In the genomic region with DNA sequence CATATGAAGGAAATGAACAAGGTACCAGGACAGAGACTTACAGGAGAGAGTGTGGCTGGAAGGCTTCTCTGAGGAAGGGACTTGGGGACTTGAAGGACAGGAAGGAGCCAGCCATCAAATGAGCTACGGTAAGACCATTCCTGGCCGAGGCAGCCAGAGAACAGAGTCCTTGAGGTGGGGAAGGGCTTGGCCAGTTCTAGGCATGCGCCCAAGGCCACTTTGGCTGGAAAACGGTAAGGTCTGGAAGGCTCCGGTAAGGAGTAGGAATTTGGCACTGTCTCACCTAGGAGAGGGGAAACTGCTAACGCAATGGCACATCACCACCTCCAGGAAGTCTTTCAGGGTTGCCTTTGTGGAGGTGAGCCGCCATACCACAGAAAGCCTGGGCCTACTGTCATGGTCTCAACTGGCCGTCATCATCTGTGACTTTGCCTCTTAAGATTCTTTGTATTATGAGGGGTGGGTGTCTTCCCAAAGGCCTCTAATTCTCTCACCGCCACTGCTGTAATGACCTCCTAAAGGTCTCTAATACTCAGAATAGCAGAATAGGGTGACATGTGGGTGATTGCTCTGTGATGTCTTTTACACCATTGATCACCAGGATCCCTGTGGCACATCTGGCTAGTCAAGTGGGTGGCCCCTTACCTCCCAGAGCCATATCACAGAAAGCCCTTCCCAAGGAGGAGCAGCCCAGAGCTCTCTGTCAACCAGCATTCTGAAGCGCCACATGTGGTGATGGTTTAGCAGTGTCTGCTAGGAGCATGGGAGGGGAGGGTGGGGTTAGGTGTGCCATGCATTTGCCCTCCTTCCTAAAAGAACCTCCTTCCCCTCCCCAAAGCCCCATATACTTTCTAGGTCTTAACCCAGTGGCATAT, we compare ENCODE assay signal across 13 cellular contexts.
"Had no signal": no experiment of that assay in that cellular context is flagged by ENCODE, and none has a peak within 500 bp of the region (broad histone marks: within the 10 kb centered on the region; RNA-seq: fewer than 3 reads in every experiment).

No MANE protein-coding gene starts in this region.

- ATAC-seq: foreskin keratinocyte; stimulated activated effector memory CD8-positive, alpha-beta T cell treated with anti-CD3 and anti-CD28 coated beads, Interleukin-12 subunit alpha, Interleukin-12 subunit beta, amount 100 ng/mL, for 72 hours had no signal

- H3K27me3 ChIP-seq: foreskin keratinocyte, tibial nerve, vagina had no signal

- DNase-seq: cerebellar nuclear complex; effector CD8-positive, alpha-beta T cell; foreskin keratinocyte; kidney glomerular epithelial cell; stimulated activated CD4-positive, alpha-beta T cell treated with anti-CD3 and anti-CD28 coated beads, Interleukin-12 subunit alpha, Interleukin-12 subunit beta, amount 100 ng/mL, for 4 hours; substantia nigra; T1000 had no signal

- H3K9me3 ChIP-seq: tibial nerve, vagina had no signal

- H3K36me3 ChIP-seq: tibial nerve, vagina had no signal

- H3K9me3 Mint-ChIP-seq: activated T-helper 17 cell treated with anti-CD3 and anti-CD28 coated beads, Interleukin-2, amount 50 U/mL, for 72 hours; neural crest cell; stimulated activated effector memory CD8-positive, alpha-beta T cell treated with anti-CD3 and anti-CD28 coated beads, Interleukin-12 subunit alpha, Interleukin-12 subunit beta, amount 100 ng/mL, for 72 hours had no signal

- H3K4me1 ChIP-seq: vagina had no signal

- H3K4me1 Mint-ChIP-seq: activated T-helper 17 cell treated with anti-CD3 and anti-CD28 coated beads, Interleukin-2, amount 50 U/mL, for 72 hours had no signal

- H3K27ac ChIP-seq: foreskin keratinocyte, vagina, VCaP had no signal

- H3K4me3 ChIP-seq: tibial nerve, vagina had no signal

- H3K4me3 Mint-ChIP-seq: neural crest cell had no signal

- H3K27me3 Mint-ChIP-seq: activated T-helper 17 cell treated with anti-CD3 and anti-CD28 coated beads, Interleukin-2, amount 50 U/mL, for 72 hours had no signal

- H3K36me3 Mint-ChIP-seq: stimulated activated effector memory CD8-positive, alpha-beta T cell treated with anti-CD3 and anti-CD28 coated beads, Interleukin-12 subunit alpha, Interleukin-12 subunit beta, amount 100 ng/mL, for 72 hours had no signal
